ENCODE assay signal across 13 cellular contexts in the genomic region with DNA sequence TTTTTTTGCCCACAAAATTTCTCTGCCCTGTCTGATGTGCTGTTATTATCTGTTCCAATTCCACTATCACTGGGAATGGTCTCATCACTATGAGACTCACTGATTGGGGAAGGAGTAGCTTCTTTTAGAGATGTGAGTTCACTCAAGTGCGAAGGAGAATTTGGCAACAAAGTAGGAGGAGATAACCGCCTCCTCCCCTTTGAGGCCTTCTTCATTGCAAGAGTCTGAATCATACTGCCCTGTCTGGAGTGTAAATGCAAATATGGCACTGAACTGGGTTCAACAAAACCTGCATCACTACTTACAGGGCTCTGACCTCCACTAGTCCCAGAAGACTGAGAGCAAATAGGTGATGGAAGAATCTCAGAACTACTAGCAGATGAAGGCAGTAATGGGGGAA.
DNase-seq lines count a peak whose midpoint lies in the region; ATAC-seq and TF ChIP-seq lines count a peak whose summit lies in the region.
"Had no signal": no experiment of that assay in that cellular context is flagged by ENCODE, and none has a peak within 500 bp of the region (broad histone marks: within the 10 kb centered on the region; RNA-seq: fewer than 3 reads in every experiment).

No MANE protein-coding gene starts in this region.

- peak; percentile 61 for ATAC-seq in upper lobe of right lung
- no peak for ATAC-seq in GM19397 (IDR thresholded peaks at IDR 0.05; ENCODE audit: unreplicated experiment)

- H3K9ac ChIP-seq in SK-N-SH: no peak overlapping the region

- H2AFZ ChIP-seq in SK-N-SH (ENCODE audit: low read depth): no peak overlapping the region

- H3K4me3 ChIP-seq in SK-N-SH (ENCODE audit: low read depth in 2 of 2, low read length in 1 of 2) (no peak overlapping the region), upper lobe of right lung (no peak overlapping the region)
- H3K4me3 ChIP-seq: testis had no signal

- POLR2A ChIA-PET in SK-N-SH (lab: Yijun Ruan, JAX): interaction anchor here (0.6 kb wide), 1 partner anchor 129 kb away, joined by 3 read pairs; no protein-coding TSS in a partner anchor

- H3K4me1 ChIP-seq in SK-N-SH (ENCODE audit: control insufficient read depth in 1 of 2, insufficient read depth in 2 of 2, low read depth in 1 of 2, low read length in 1 of 2) (peaks cover 7% of the 10 kb centered on the region in 2 experiments; a peak in 2 of 4 replicates), upper lobe of right lung (no peaks in the 10 kb centered on the region)
- H3K4me1 ChIP-seq: testis had no signal

- CTCF ChIA-PET in SK-N-SH (lab: Yijun Ruan, JAX): no interaction called here

- H3K36me3 ChIP-seq in SK-N-SH (replicated peaks in 1 of 2; ENCODE audit: control insufficient read depth in 1 of 2, insufficient read depth in 2 of 2, low read length in 1 of 2): peaks cover 31 to 50% of the 10 kb centered on the region in 2 experiments
- peaks cover 25% of the 10 kb centered on the region for H3K36me3 ChIP-seq in upper lobe of right lung

- no peak for TF ChIP-seq RAD21 in SK-N-SH (IDR thresholded peaks at IDR 0.05; ENCODE audit: low read length)

- H3K27me3 ChIP-seq in SK-N-SH (ENCODE audit: insufficient read depth) (no peaks in the 10 kb centered on the region), upper lobe of right lung (no peaks in the 10 kb centered on the region)
- H3K27me3 ChIP-seq: testis had no signal

- no peaks in the 10 kb centered on the region for H3F3A ChIP-seq in SK-N-SH (replicated peaks; ENCODE audit: insufficient read depth)

- 0 out of 2 replicates have a peak, but pooled peaks cover 4% of the 10 kb centered on the region for H4K20me1 ChIP-seq in SK-N-SH (ENCODE audit: insufficient read depth)

- no peak for TF ChIP-seq CTCF in SK-N-SH (IDR thresholded peaks at IDR 0.05)
- no peak for TF ChIP-seq CTCF in upper lobe of right lung (IDR thresholded peaks at IDR 0.05)

- H3K4me2 ChIP-seq in SK-N-SH: no peak overlapping the region

- H3K9me3 ChIP-seq in SK-N-SH (no peaks in the 10 kb centered on the region), upper lobe of right lung (no peaks in the 10 kb centered on the region)
- H3K9me3 ChIP-seq: testis had no signal

- TF ChIP-seq EP300 in SK-N-SH (IDR thresholded peaks at IDR 0.05; ENCODE audit: borderline replicate concordance in 1 of 2, low read depth in 1 of 2, low read length in 1 of 2): no peak

- peaks cover 46% of the 10 kb centered on the region for H3K79me2 ChIP-seq in SK-N-SH (ENCODE audit: insufficient read depth)

- H3K27ac ChIP-seq in SK-N-SH (ENCODE audit: low read depth in 2 of 2, low read length in 1 of 2) (no peak overlapping the region), upper lobe of right lung (no peak overlapping the region)
- H3K27ac ChIP-seq: 22Rv1, testis had no signal

- 91% methylated on average over 2 of the region's 2 CpGs for WGBS in SK-N-SH (ENCODE audit: low lambda C conversion rate)

- H3K9me2 ChIP-seq in SK-N-SH: no peaks in the 10 kb centered on the region

- intact Hi-C loops in upper lobe of right lung (cut with DNase I): no loop called here

- DNase-seq in SIG-M5 treated with dmso at 0.1 percent for 504 hours (lab: John Stamatoyannopoulos, UW; ENCODE audit: unreplicated experiment): peak; percentile 69
- DNase-seq in SIG-M5 (lab: John Stamatoyannopoulos, UW): no peak
- DNase-seq in SK-N-SH: no peak
- DNase-seq in fibroblast of peridontal ligament (ENCODE audit: extremely low read depth): peak; percentile 54
- no peak for DNase-seq in upper lobe of right lung
- no peak for DNase-seq in amniotic stem cell (lab: John Stamatoyannopoulos, UW)
- no peak for DNase-seq in C1 segment of cervical spinal cord (lab: John Stamatoyannopoulos, UW)
- DNase-seq: activated CD4-positive, alpha-beta T cell treated with anti-CD3 and anti-CD28 coated beads, Interleukin-2, amount 50 U/mL, for 1 hour; DND-41; NCI-H2171; testis had no signal

TF ChIP-seq in SK-N-SH, 30 proteins besides CTCF, POLR2A, EP300 and RAD21:
- TF ChIP-seq JUND (IDR thresholded peaks at IDR 0.05) (peak; percentile 31; the same call in 1 of the 2 replicates), GABPA (IDR thresholded peaks at IDR 0.05; ENCODE audit: low read depth) (no peak)

Comparison
In these comparisons a context has a peak if more than half of its experiments do, and no peak if none do; other contexts are left out.
1. DNase-seq: peak in SIG-M5 treated with dmso at 0.1 percent for 504 hours (single experiment) and fibroblast of peridontal ligament (single experiment); none in SIG-M5 (single experiment), SK-N-SH (single experiment), upper lobe of right lung (single experiment), amniotic stem cell (single experiment) and C1 segment of cervical spinal cord (0 of 14).